In genomic region chr20:62936996-62937352, GRCh38 we compare ENCODE assay signal across 8 cellular contexts. TPM values are rescaled to one million over a fixed set of nuclear protein-coding genes. Genes with fewer than 3 reads are reported as not detected.
DNase-seq lines count a peak whose midpoint lies in the region; ATAC-seq, FAIRE-seq and TF ChIP-seq lines count a peak whose summit lies in the region.

No MANE protein-coding gene starts in this region.

- peak overlapping the region; percentile 91 for H3K9ac ChIP-seq in mesendoderm (ENCODE audit: low read length)

- H2BK120ac ChIP-seq in mesendoderm (ENCODE audit: low read depth, low read length), result no peak overlapping the region

- peaks cover 88% of the 10 kb centered on the region for H3K79me2 ChIP-seq in mesendoderm (ENCODE audit: control insufficient read depth, insufficient read depth, low read length)

- no CpG with 5 or more reads among the region's 18 CpGs for WGBS in mesendoderm (ENCODE audit: extremely low coverage, insufficient coverage, low lambda C conversion rate)

- TF ChIP-seq CTCF in LNCaP clone FGC (IDR thresholded peaks at IDR 0.05; ENCODE audit: control insufficient read depth, extremely low read depth, insufficient read depth) (no peak), bronchial epithelial cell (IDR thresholded peaks at IDR 0.05; ENCODE audit: insufficient read depth, low read length, severe bottlenecking) (no peak)

- DNase-seq in DMS79 (lab: John Stamatoyannopoulos, UW), result peak; percentile 46
- DNase-seq in LNCaP clone FGC (ENCODE audit: low read depth), result no peak
- DNase-seq in bronchial epithelial cell (ENCODE audit: low read depth), result peak; percentile 68
- DNase-seq in mesendoderm, result peak; percentile 67
- DNase-seq in NCI-H1436 treated with DMSO at 0.1 percent for 48 hours (lab: John Stamatoyannopoulos, UW), result no peak
- DNase-seq in NCI-H1092 treated with DMSO at 0.1 percent for 48 hours (lab: John Stamatoyannopoulos, UW), result no peak

- H4K8ac ChIP-seq in mesendoderm (ENCODE audit: low read depth, low read length), result no peak overlapping the region

- no peaks in the 10 kb centered on the region for H3K4me1 ChIP-seq in mesendoderm (ENCODE audit: control insufficient read depth, low read depth, low read length)

- ATAC-seq in GM21529 (IDR thresholded peaks at IDR 0.05; ENCODE audit: unreplicated experiment) (no peak), GM18520 (IDR thresholded peaks at IDR 0.05; ENCODE audit: unreplicated experiment) (no peak)

- peak overlapping the region; percentile 100 for H3K56ac ChIP-seq in mesendoderm (ENCODE audit: low read length)

- H3K4me3 ChIP-seq in LNCaP clone FGC (ENCODE audit: low read depth, low read length) (peak overlapping the region; percentile 88), bronchial epithelial cell (ENCODE audit: low read depth, low read length) (peak overlapping the region; percentile 93), mesendoderm (ENCODE audit: low read length) (peak overlapping the region; percentile 91)

- H3K23ac ChIP-seq in mesendoderm (ENCODE audit: low read length), result no peak overlapping the region

- FAIRE-seq in bronchial epithelial cell (lab: Jason Lieb, UNC), result no peak

- H2AK5ac ChIP-seq in mesendoderm (ENCODE audit: low read length), result peak overlapping the region; percentile 76

- H3K18ac ChIP-seq in mesendoderm (ENCODE audit: low read length), result peak overlapping the region; percentile 20

- peak overlapping the region; percentile 73 for H3K4ac ChIP-seq in mesendoderm (ENCODE audit: low read depth, low read length)

- H3K4me2 ChIP-seq in mesendoderm (ENCODE audit: low read length), result peak overlapping the region; percentile 85

- H2BK15ac ChIP-seq in mesendoderm (replicated peaks; ENCODE audit: low read depth), result no peak overlapping the region

- peak overlapping the region; percentile 84 for H3K27ac ChIP-seq in mesendoderm (ENCODE audit: low read depth, low read length)

- H3K79me1 ChIP-seq in mesendoderm (ENCODE audit: low read length), result peaks cover 16% of the 10 kb centered on the region

- peaks cover 18% of the 10 kb centered on the region for H3K36me3 ChIP-seq in bronchial epithelial cell (ENCODE audit: control insufficient read depth, insufficient read depth, low read length)
- peaks cover 4% of the 10 kb centered on the region for H3K36me3 ChIP-seq in mesendoderm (ENCODE audit: control insufficient read depth, insufficient read depth, low read length)

- no peak overlapping the region for H4K5ac ChIP-seq in mesendoderm (ENCODE audit: low read length)

- H2BK5ac ChIP-seq in mesendoderm (ENCODE audit: low read length), result no peak overlapping the region

- no peaks in the 10 kb centered on the region for H3K27me3 ChIP-seq in bronchial epithelial cell (ENCODE audit: control insufficient read depth, insufficient read depth, low read length)
- no peaks in the 10 kb centered on the region for H3K27me3 ChIP-seq in mesendoderm (ENCODE audit: insufficient read depth, low read length, poor library complexity)

RNA-seq across cellular contexts. Expression of gene GID8, which starts 1.0 kb away (rescaled TPM):
- total RNA-seq in bronchial epithelial cell, result 69.2 and 71.2 TPM in 2 replicates
- polyA plus RNA-seq in mesendoderm (2013, experiment 1 of 2), result 34.7 TPM
- 34.4 TPM for polyA plus RNA-seq in mesendoderm (2013, experiment 2 of 2)

RNA-seq across cellular contexts. Expression of gene DIDO1, which starts 10.7 kb away (rescaled TPM):
- 26.9 and 31.6 TPM in 2 replicates for total RNA-seq in bronchial epithelial cell
- polyA plus RNA-seq in mesendoderm (2013, experiment 1 of 2), result 37.6 TPM
- 38.2 TPM for polyA plus RNA-seq in mesendoderm (2013, experiment 2 of 2)

RNA-seq across cellular contexts. Expression of gene SLC17A9, which starts 15.5 kb away (rescaled TPM):
- total RNA-seq in bronchial epithelial cell, result 0.13 and 0.53 TPM in 2 replicates
- 11.4 TPM for polyA plus RNA-seq in mesendoderm (2013, experiment 1 of 2)
- 12.4 TPM for polyA plus RNA-seq in mesendoderm (2013, experiment 2 of 2)

Comparison
In these comparisons a context has a peak if more than half of its experiments do, and no peak if none do; other contexts are left out.
1. DNase-seq: peak in DMS79 (single experiment), bronchial epithelial cell (single experiment) and mesendoderm (single experiment); none in LNCaP clone FGC (single experiment), NCI-H1436 treated with DMSO at 0.1 percent for 48 hours (single experiment) and NCI-H1092 treated with DMSO at 0.1 percent for 48 hours (single experiment).
2. Peak in every context shown above with its lines, with median percentiles within 50 percentile points of each other: H3K4me3 ChIP-seq.